Comparison of ENCODE assay signal across 7 cellular contexts in the genomic region with DNA sequence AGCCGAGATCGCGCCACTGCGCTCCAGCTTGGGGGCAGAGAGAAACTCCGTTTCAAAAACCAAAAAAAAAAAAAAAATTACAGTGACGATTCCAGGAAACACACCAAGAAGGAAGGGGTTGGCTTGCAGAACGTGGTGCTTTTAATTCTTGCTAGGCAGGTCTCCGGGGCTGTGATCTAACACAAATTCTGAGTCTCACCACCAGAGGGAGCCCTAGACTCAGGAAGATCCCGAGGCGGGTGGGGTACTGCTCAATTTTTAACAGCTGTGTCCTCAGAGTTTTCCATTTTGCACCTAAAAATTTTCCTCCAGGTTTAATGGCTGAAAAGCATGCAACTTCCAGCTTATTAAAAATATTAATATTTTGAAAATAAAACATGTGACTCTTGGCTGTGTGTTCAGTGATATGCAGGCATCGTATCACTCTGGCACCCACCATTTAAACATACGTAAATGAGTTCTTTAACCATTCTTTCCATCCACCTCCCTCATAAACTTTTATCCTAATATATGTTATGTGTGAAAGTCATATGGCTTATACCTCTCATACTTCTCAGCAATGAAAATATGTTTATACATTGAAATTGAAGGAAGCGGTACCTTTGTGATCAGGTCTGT. TPM values are rescaled to one million over a fixed set of nuclear protein-coding genes. Genes with fewer than 3 reads are reported as not detected.
DNase-seq lines count a peak whose midpoint lies in the region; FAIRE-seq and TF ChIP-seq lines count a peak whose summit lies in the region.

No MANE protein-coding gene starts in this region.

- H3K9me3 ChIP-seq in testis, result no peaks in the 10 kb centered on the region

- no peaks in the 10 kb centered on the region for H3K27me3 ChIP-seq in testis

- no peak overlapping the region for H3K4me3 Mint-ChIP-seq in activated T-helper 1 cell treated with anti-CD3 and anti-CD28 coated beads, Interleukin-12 subunit alpha, Interleukin-12 subunit beta, Interleukin-2, Interleukin-4 antibody, amounts not matched to agents 30 ng/mL and 10 ng/mL and 1 ng/mL, durations not matched to agents 14 hours and 24 hours and 36 hours

- intact Hi-C loops in activated T-helper 1 cell treated with anti-CD3 and anti-CD28 coated beads, Interleukin-12 subunit alpha, Interleukin-12 subunit beta, Interleukin-2, Interleukin-4 antibody, amounts not matched to agents 30 ng/mL and 10 ng/mL and 1 ng/mL, durations not matched to agents 14 hours and 24 hours and 36 hours (cut with micrococcal nuclease), result loop anchor here (1.0 to 2.0 kb wide), 3 partner anchors 26 to 133 kb away; partner anchors contain the start of gene NUB1
- intact Hi-C loops in testis (cut with DNase I; ENCODE audit: low total_unique reads), result no loop called here

- no peaks in the 10 kb centered on the region for H3K4me1 ChIP-seq in testis

- TF ChIP-seq RAD21 in Ishikawa (IDR thresholded peaks at IDR 0.05; ENCODE audit: low read depth), result peak; percentile 86

- peak; percentile 52 for FAIRE-seq in GM12891 (lab: Jason Lieb, UNC)

- H3K9me3 Mint-ChIP-seq in activated T-helper 1 cell treated with anti-CD3 and anti-CD28 coated beads, Interleukin-12 subunit alpha, Interleukin-12 subunit beta, Interleukin-2, Interleukin-4 antibody, amounts not matched to agents 30 ng/mL and 10 ng/mL and 1 ng/mL, durations not matched to agents 14 hours and 24 hours and 36 hours, result peaks cover 25% of the 10 kb centered on the region

- no peak for TF ChIP-seq EP300 in Ishikawa (IDR thresholded peaks at IDR 0.05; ENCODE audit: borderline replicate concordance)

- H3K4me1 Mint-ChIP-seq in activated T-helper 1 cell treated with anti-CD3 and anti-CD28 coated beads, Interleukin-12 subunit alpha, Interleukin-12 subunit beta, Interleukin-2, Interleukin-4 antibody, amounts not matched to agents 30 ng/mL and 10 ng/mL and 1 ng/mL, durations not matched to agents 14 hours and 24 hours and 36 hours (ENCODE audit: low read depth), result peaks cover 9% of the 10 kb centered on the region

- peaks cover 5% of the 10 kb centered on the region for H3K36me3 Mint-ChIP-seq in activated T-helper 1 cell treated with anti-CD3 and anti-CD28 coated beads, Interleukin-12 subunit alpha, Interleukin-12 subunit beta, Interleukin-2, Interleukin-4 antibody, amounts not matched to agents 30 ng/mL and 10 ng/mL and 1 ng/mL, durations not matched to agents 14 hours and 24 hours and 36 hours (ENCODE audit: low read depth)

- DNase-seq in GM12891 (ENCODE audit: insufficient read length, low spot score) (peak; percentile 60), RPMI7951 (ENCODE audit: low read depth) (peak; percentile 57), fibroblast of the conjunctiva (ENCODE audit: low read depth) (peak; percentile 45), non-pigmented ciliary epithelial cell (ENCODE audit: low read depth) (peak; percentile 23), testis (peak; percentile 90)
- peak; percentile 68 for DNase-seq in activated T-helper 1 cell treated with anti-CD3 and anti-CD28 coated beads, Interleukin-12 subunit alpha, Interleukin-12 subunit beta, Interleukin-2, Interleukin-4 antibody, amounts not matched to agents 30 ng/mL and 10 ng/mL and 1 ng/mL, durations not matched to agents 14 hours and 24 hours and 36 hours (ENCODE audit: low spot score)

- peak; percentile 82 to 84 (median 83) for TF ChIP-seq CTCF in testis (IDR thresholded peaks at IDR 0.05)

- H3K27me3 Mint-ChIP-seq in activated T-helper 1 cell treated with anti-CD3 and anti-CD28 coated beads, Interleukin-12 subunit alpha, Interleukin-12 subunit beta, Interleukin-2, Interleukin-4 antibody, amounts not matched to agents 30 ng/mL and 10 ng/mL and 1 ng/mL, durations not matched to agents 14 hours and 24 hours and 36 hours (ENCODE audit: insufficient read depth), result no peaks in the 10 kb centered on the region

- H3K27ac Mint-ChIP-seq in activated T-helper 1 cell treated with anti-CD3 and anti-CD28 coated beads, Interleukin-12 subunit alpha, Interleukin-12 subunit beta, Interleukin-2, Interleukin-4 antibody, amounts not matched to agents 30 ng/mL and 10 ng/mL and 1 ng/mL, durations not matched to agents 14 hours and 24 hours and 36 hours, result no peak overlapping the region

- TF ChIP-seq POLR2A in GM12891 (IDR thresholded peaks at IDR 0.05; ENCODE audit: low read depth, low read length) (no peak), testis (IDR thresholded peaks at IDR 0.05) (no peak)

- H3K27ac ChIP-seq in testis, result no peak overlapping the region

- no peaks in the 10 kb centered on the region for H3K36me3 ChIP-seq in testis (ENCODE audit: low read depth, missing control alignments)

- no peak overlapping the region for H3K4me3 ChIP-seq in testis

- WGBS in testis, 2 donors, result 9 to 21% methylated on average over 13 of the region's 13 CpGs

TF ChIP-seq in GM12891, 5 proteins besides CTCF, POLR2A, EP300 and RAD21:
- no peak for TF ChIP-seq TAF1 (IDR thresholded peaks at IDR 0.05; ENCODE audit: low read depth, low read length)
- no peak for TF ChIP-seq POLR2AphosphoS5 (IDR thresholded peaks at IDR 0.05; ENCODE audit: low read depth, low read length)
- no peak for TF ChIP-seq POU2F2 (IDR thresholded peaks at IDR 0.05; ENCODE audit: low read depth, low read length)
- TF ChIP-seq PAX5 (IDR thresholded peaks at IDR 0.05; ENCODE audit: insufficient read depth, low read length, severe bottlenecking), result no peak
- TF ChIP-seq SPI1 (IDR thresholded peaks at IDR 0.05; ENCODE audit: low read depth, low read length), result no peak

TF ChIP-seq in Ishikawa, 13 proteins besides CTCF, POLR2A, EP300 and RAD21:
- TF ChIP-seq CREB1 (IDR thresholded peaks at IDR 0.05; ENCODE audit: low read depth), result no peak
- no peak for TF ChIP-seq EGR1 (IDR thresholded peaks at IDR 0.05)
- TF ChIP-seq NFIC (IDR thresholded peaks at IDR 0.05), result no peak

RNA-seq across cellular contexts. Expression of gene NUB1, which starts 26.5 kb away (rescaled TPM):
- polyA plus RNA-seq in GM12891 (2012; ENCODE audit: low read depth, missing spikeins), result 40.5 TPM
- 53.2 and 54.4 TPM in 2 replicates for total RNA-seq in RPMI7951 (2014; rRNA removed; shearing (Covaris generic))
- 40.3 and 41.2 TPM in 2 replicates for total RNA-seq in activated T-helper 1 cell treated with anti-CD3 and anti-CD28 coated beads, Interleukin-12 subunit alpha, Interleukin-12 subunit beta, Interleukin-2, Interleukin-4 antibody, amounts not matched to agents 30 ng/mL and 10 ng/mL and 1 ng/mL, durations not matched to agents 14 hours and 24 hours and 36 hours
- total RNA-seq in testis, result 10 to 100 TPM; 57.9 to 59.6 TPM
- polyA plus RNA-seq in testis (ENCODE audit: insufficient read depth, low read depth, low replicate concordance), result 140 TPM

Comparison
In these comparisons a context has a peak if more than half of its experiments do, and no peak if none do; other contexts are left out.
1. DNase-seq: peak in every context shown above with its lines; median percentile 90 in testis; 68 in activated T-helper 1 cell treated with anti-CD3 and anti-CD28 coated beads, Interleukin-12 subunit alpha, Interleukin-12 subunit beta, Interleukin-2, Interleukin-4 antibody, amounts not matched to agents 30 ng/mL and 10 ng/mL and 1 ng/mL, durations not matched to agents 14 hours and 24 hours and 36 hours; 60 in GM12891; 57 in RPMI7951; 45 in fibroblast of the conjunctiva; 23 in non-pigmented ciliary epithelial cell.